In the genomic region with DNA sequence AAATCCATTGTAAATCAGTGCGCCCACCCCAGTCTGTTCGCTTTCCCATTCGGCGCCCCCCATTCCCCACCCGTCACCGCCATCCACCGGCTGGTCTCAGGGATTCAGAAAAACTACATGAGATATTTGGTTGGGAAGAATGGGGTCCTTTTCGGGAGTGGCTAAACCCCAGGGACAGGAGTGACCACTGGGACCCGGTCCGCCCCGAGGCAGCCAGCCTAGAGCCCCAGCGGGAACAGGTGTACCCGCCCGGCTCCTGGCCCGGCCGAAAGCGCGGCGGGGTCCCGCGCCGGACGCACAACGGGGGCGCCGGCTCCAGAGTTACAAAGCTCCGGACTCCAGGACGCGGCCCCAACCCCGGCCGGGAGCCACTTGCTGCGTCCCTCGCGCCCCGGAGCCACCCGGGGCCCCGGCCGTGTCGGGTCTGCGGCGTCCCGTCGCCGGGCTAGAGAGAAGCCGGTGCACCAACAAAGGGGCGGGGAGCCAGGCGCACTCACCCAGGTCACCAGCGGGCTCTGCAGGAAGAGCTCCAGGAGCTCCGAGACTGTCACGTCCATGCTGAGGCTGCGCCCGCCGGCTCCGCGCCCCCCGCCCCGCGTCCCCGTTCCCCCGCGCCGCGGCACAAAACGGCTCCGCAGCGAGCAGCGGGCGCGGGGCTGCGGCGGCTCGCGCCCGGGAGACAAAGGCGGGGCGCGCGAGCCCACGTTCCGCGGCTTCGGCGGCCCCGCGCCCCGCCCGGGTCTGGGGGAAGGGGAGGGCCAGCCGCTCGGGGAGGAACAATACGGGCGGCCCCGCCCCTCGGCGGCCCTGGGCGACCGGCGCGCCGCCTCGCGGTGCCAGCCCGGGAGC, we compare ENCODE assay signal across 8 cellular contexts. TPM values are rescaled to one million over a fixed set of nuclear protein-coding genes. Genes with fewer than 3 reads are reported as not detected.
A peak's percentile ranks its signal among the peaks of the same experiment; 100 is the strongest.
DNase-seq lines count a peak whose midpoint lies in the region; FAIRE-seq and TF ChIP-seq lines count a peak whose summit lies in the region.

A gene with protein sequence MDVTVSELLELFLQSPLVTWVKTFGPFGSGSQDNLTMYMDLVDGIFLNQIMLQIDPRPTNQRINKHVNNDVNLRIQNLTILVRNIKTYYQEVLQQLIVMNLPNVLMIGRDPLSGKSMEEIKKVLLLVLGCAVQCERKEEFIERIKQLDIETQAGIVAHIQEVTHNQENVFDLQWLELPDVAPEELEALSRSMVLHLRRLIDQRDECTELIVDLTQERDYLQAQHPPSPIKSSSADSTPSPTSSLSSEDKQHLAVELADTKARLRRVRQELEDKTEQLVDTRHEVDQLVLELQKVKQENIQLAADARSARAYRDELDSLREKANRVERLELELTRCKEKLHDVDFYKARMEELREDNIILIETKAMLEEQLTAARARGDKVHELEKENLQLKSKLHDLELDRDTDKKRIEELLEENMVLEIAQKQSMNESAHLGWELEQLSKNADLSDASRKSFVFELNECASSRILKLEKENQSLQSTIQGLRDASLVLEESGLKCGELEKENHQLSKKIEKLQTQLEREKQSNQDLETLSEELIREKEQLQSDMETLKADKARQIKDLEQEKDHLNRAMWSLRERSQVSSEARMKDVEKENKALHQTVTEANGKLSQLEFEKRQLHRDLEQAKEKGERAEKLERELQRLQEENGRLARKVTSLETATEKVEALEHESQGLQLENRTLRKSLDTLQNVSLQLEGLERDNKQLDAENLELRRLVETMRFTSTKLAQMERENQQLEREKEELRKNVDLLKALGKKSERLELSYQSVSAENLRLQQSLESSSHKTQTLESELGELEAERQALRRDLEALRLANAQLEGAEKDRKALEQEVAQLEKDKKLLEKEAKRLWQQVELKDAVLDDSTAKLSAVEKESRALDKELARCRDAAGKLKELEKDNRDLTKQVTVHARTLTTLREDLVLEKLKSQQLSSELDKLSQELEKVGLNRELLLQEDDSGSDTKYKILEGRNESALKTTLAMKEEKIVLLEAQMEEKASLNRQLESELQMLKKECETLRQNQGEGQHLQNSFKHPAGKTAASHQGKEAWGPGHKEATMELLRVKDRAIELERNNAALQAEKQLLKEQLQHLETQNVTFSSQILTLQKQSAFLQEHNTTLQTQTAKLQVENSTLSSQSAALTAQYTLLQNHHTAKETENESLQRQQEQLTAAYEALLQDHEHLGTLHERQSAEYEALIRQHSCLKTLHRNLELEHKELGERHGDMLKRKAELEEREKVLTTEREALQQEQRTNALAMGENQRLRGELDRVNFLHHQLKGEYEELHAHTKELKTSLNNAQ (N-terminal part only) (minus strand): TSS at position 687 of the 849 bp plus-strand sequence. CDS start 130 bp downstream, at position 557.

- POLR2A ChIA-PET in MCF 10A (lab: Yijun Ruan, JAX), result interaction anchor here (0.6 to 9.3 kb wide), 14 partner anchors 15 to 240 kb away, joined by 3 to 99 read pairs (median 4); a partner anchor contains a TSS

- H3K4me1 Mint-ChIP-seq in MCF 10A (ENCODE audit: insufficient read depth, unreplicated experiment), result peaks cover 24% of the 10 kb centered on the region

- CTCF ChIA-PET in MCF 10A (lab: Yijun Ruan, JAX), result interaction anchor here (0.5 to 11.7 kb wide), 8 partner anchors 19 to 240 kb away, joined by 3 to 276 read pairs (median 7); no protein-coding TSS in a partner anchor

- peak; percentile 59 for DNase-seq in GM12892 (ENCODE audit: insufficient read length)
- no peak for DNase-seq in HFF-Myc (ENCODE audit: extremely low read depth, low read depth)
- DNase-seq in MV-4-11 (lab: John Stamatoyannopoulos, UW), result peak; percentile 42
- DNase-seq in T1000 (lab: John Stamatoyannopoulos, UW), result peak; percentile 53
- peak; percentile 77 for DNase-seq in MCF 10A (ENCODE audit: unreplicated experiment)
- DNase-seq in iris pigment epithelial cell (ENCODE audit: low read depth), result peak; percentile 40
- DNase-seq in stimulated activated CD4-positive, alpha-beta T cell treated with anti-CD3 and anti-CD28 coated beads, Interleukin-12 subunit alpha, Interleukin-12 subunit beta, amount 100 ng/mL, for 4 hours, result peak; percentile 78
- no peak for DNase-seq in GOT3 (lab: John Stamatoyannopoulos, UW)

- peak; percentile 17 for FAIRE-seq in GM12892 (lab: Jason Lieb, UNC)

- peak within 1 kb of the TSS; percentile 46 for H3K4me3 ChIP-seq in HFF-Myc (replicated peaks; ENCODE audit: low read depth, low read length)

- BruUV-seq in MCF 10A (replicated peaks; lab: Mats Ljungman, UMichigan), result no TSS peak

- TF ChIP-seq CTCF in HFF-Myc (IDR thresholded peaks at IDR 0.05; ENCODE audit: low read depth, low read length, missing control alignments) (no peak), MCF 10A (IDR thresholded peaks at IDR 0.05; ENCODE audit: unreplicated experiment) (no peak)

- H3K36me3 Mint-ChIP-seq in MCF 10A (ENCODE audit: insufficient read depth, unreplicated experiment), result no peaks in the 10 kb centered on the region

- H3K27ac Mint-ChIP-seq in MCF 10A (ENCODE audit: low read depth, unreplicated experiment), result no peak within 1 kb of the TSS

- H3K27me3 Mint-ChIP-seq in MCF 10A (ENCODE audit: insufficient read depth, unreplicated experiment), result no peaks in the 10 kb centered on the region

- intact Hi-C loops in MCF 10A (cut with micrococcal nuclease), result loop anchor here (2.0 kb wide), 1 partner anchor 57 kb away; no protein-coding TSS in a partner anchor

- peak; percentile 48 for TF ChIP-seq POLR2A in GM12892 (IDR thresholded peaks at IDR 0.05; ENCODE audit: low read depth, low read length)

- no peaks in the 10 kb centered on the region for H3K9me3 Mint-ChIP-seq in MCF 10A (ENCODE audit: unreplicated experiment)

- H3K4me3 Mint-ChIP-seq in MCF 10A (ENCODE audit: unreplicated experiment), result peak within 1 kb of the TSS; percentile 71

RNA-seq across cellular contexts. Expression of the gene that starts here (rescaled TPM):
- polyA plus RNA-seq in GM12892 (2012; ENCODE audit: missing spikeins), result 37.7 TPM
- total RNA-seq in MCF 10A (2022), result 11.4 and 19.7 TPM in 2 replicates

Comparison
In these comparisons a context has a peak if more than half of its experiments do, and no peak if none do; other contexts are left out.
1. DNase-seq: peak in GM12892 (single experiment), MV-4-11 (single experiment), T1000 (single experiment), MCF 10A (single experiment), iris pigment epithelial cell (single experiment) and stimulated activated CD4-positive, alpha-beta T cell treated with anti-CD3 and anti-CD28 coated beads, Interleukin-12 subunit alpha, Interleukin-12 subunit beta, amount 100 ng/mL, for 4 hours (single experiment); none in HFF-Myc (single experiment) and GOT3 (single experiment).